In genomic region chr6:128307671-128308070, GRCh38 we compare ENCODE assay signal across 19 cellular contexts.
DNase-seq lines count a peak whose midpoint lies in the region; FAIRE-seq and TF ChIP-seq lines count a peak whose summit lies in the region.
"Had no signal": no experiment of that assay in that cellular context is flagged by ENCODE, and none has a peak within 500 bp of the region (broad histone marks: within the 10 kb centered on the region; RNA-seq: fewer than 3 reads in every experiment).

No MANE protein-coding gene starts in this region.

- no peak overlapping the region for H3K27ac ChIP-seq in smooth muscle cell (ENCODE audit: low read depth)
- H3K27ac ChIP-seq: 22Rv1; BLaER1 treated with 17β-estradiol and CSF1 and Interleukin-3, amounts not matched to agents 10 nM and 100 nM had no signal

- H3F3A ChIP-seq in smooth muscle cell (ENCODE audit: low read depth): no peaks in the 10 kb centered on the region

- H3K79me2 ChIP-seq in smooth muscle cell (ENCODE audit: low read depth): peaks cover 14% of the 10 kb centered on the region

- no peak for FAIRE-seq in bronchial epithelial cell (lab: Jason Lieb, UNC)
- FAIRE-seq: GM12878, H54 had no signal

- H2AFZ ChIP-seq in smooth muscle cell (ENCODE audit: low read depth): no peak overlapping the region

- peaks cover 7% of the 10 kb centered on the region for H3K4me1 ChIP-seq in smooth muscle cell (ENCODE audit: low read depth)

- H3K27ac Mint-ChIP-seq in chondrocyte (ENCODE audit: unreplicated experiment): no peak overlapping the region
- H3K27ac Mint-ChIP-seq: CD8-positive, alpha-beta T cell had no signal

- DNase-seq in DMS53 (lab: John Stamatoyannopoulos, UW) (peak; percentile 6), DMS53 treated with DMSO at 0.1 percent for 48 hours (lab: John Stamatoyannopoulos, UW; ENCODE audit: unreplicated experiment) (no peak), MG63 (peak; percentile 23), bronchial epithelial cell (ENCODE audit: low read depth) (peak; percentile 54), hepatic stellate cell (ENCODE audit: low spot score) (peak; percentile 2), smooth muscle cell (lab: John Stamatoyannopoulos, UW; ENCODE audit: unreplicated experiment) (no peak), C1 segment of cervical spinal cord (lab: John Stamatoyannopoulos, UW) (no peak), chondrocyte (ENCODE audit: low spot score) (no peak)
- DNase-seq: CD8-positive, alpha-beta T cell; DMS153; Kasumi-1; NCI-H1417; NCI-H1694 treated with DMSO at 0.1 percent for 48 hours; NCI-H510A treated with DMSO at 0.1 percent for 48 hours; NCI-H748 treated with DMSO at 0.1 percent for 48 hours had no signal

- no peaks in the 10 kb centered on the region for H3K36me3 Mint-ChIP-seq in chondrocyte (ENCODE audit: low read depth)
- H3K36me3 Mint-ChIP-seq: CD8-positive, alpha-beta T cell had no signal

- H3K27me3 ChIP-seq in MG63: no peaks in the 10 kb centered on the region
- H3K27me3 ChIP-seq in bronchial epithelial cell (ENCODE audit: control insufficient read depth, insufficient read depth, low read length): no peaks in the 10 kb centered on the region
- H3K27me3 ChIP-seq in smooth muscle cell (ENCODE audit: low read depth): no peaks in the 10 kb centered on the region
- H3K27me3 ChIP-seq: BLaER1 treated with 17β-estradiol and CSF1 and Interleukin-3, amounts not matched to agents 10 nM and 100 nM had no signal

- H4K20me1 ChIP-seq in smooth muscle cell (ENCODE audit: low read depth): peaks cover 10% of the 10 kb centered on the region
- H4K20me1 ChIP-seq: BLaER1 treated with 17β-estradiol and CSF1 and Interleukin-3, amounts not matched to agents 10 nM and 100 nM had no signal

- H3K4me3 ChIP-seq in MG63 (no peak overlapping the region), bronchial epithelial cell (ENCODE audit: low read depth, low read length) (no peak overlapping the region), smooth muscle cell (no peak overlapping the region)
- H3K4me3 ChIP-seq: BLaER1 treated with 17β-estradiol and CSF1 and Interleukin-3, amounts not matched to agents 10 nM and 100 nM; GM12878 had no signal

- H3K9me3 ChIP-seq in MG63 (no peaks in the 10 kb centered on the region; the same call in 1 of the 2 replicates), smooth muscle cell (replicated peaks; ENCODE audit: low read depth) (no peaks in the 10 kb centered on the region)

- peaks cover 17% of the 10 kb centered on the region for H3K4me1 Mint-ChIP-seq in chondrocyte (ENCODE audit: low read depth)

- no peak overlapping the region for H3K4me2 ChIP-seq in smooth muscle cell
- H3K4me2 ChIP-seq: BLaER1 treated with 17β-estradiol and CSF1 and Interleukin-3, amounts not matched to agents 10 nM and 100 nM had no signal

- H3K9me3 Mint-ChIP-seq in chondrocyte (ENCODE audit: low read depth): no peaks in the 10 kb centered on the region
- H3K9me3 Mint-ChIP-seq: CD8-positive, alpha-beta T cell had no signal

- no peaks in the 10 kb centered on the region for H3K27me3 Mint-ChIP-seq in chondrocyte (ENCODE audit: low read depth)

- TF ChIP-seq CTCF in bronchial epithelial cell (IDR thresholded peaks at IDR 0.05; ENCODE audit: insufficient read depth, low read length, severe bottlenecking): no peak
- no peak for TF ChIP-seq CTCF in smooth muscle cell (IDR thresholded peaks at IDR 0.05; ENCODE audit: borderline replicate concordance, insufficient read depth, poor library complexity, severe bottlenecking)
- TF ChIP-seq CTCF in chondrocyte (IDR thresholded peaks at IDR 0.05): no peak

- H3K4me3 Mint-ChIP-seq in chondrocyte (ENCODE audit: unreplicated experiment): no peak overlapping the region
- H3K4me3 Mint-ChIP-seq: CD8-positive, alpha-beta T cell had no signal

- H3K36me3 ChIP-seq in MG63 (no peaks in the 10 kb centered on the region), bronchial epithelial cell (ENCODE audit: control insufficient read depth, insufficient read depth, low read length) (no peaks in the 10 kb centered on the region), smooth muscle cell (ENCODE audit: low read depth) (no peaks in the 10 kb centered on the region)
- H3K36me3 ChIP-seq: BLaER1 treated with 17β-estradiol and CSF1 and Interleukin-3, amounts not matched to agents 10 nM and 100 nM had no signal

- H3K9ac ChIP-seq in smooth muscle cell (ENCODE audit: low read depth): no peak overlapping the region
- H3K9ac ChIP-seq: BLaER1 treated with 17β-estradiol and CSF1 and Interleukin-3, amounts not matched to agents 10 nM and 100 nM had no signal

Comparison
In these comparisons a context has a peak if more than half of its experiments do, and no peak if none do; other contexts are left out.
1. DNase-seq: peak in DMS53 (single experiment), MG63 (single experiment), bronchial epithelial cell (single experiment) and hepatic stellate cell (single experiment); none in DMS53 treated with DMSO at 0.1 percent for 48 hours (single experiment), smooth muscle cell (single experiment), C1 segment of cervical spinal cord (0 of 14) and chondrocyte (single experiment).